8 cellular contexts compared by ENCODE assay signal in genomic region chr22:42444060-42444904, GRCh38. TPM values are rescaled to one million over a fixed set of nuclear protein-coding genes. Genes with fewer than 3 reads are reported as not detected.
DNase-seq lines count a peak whose midpoint lies in the region; ATAC-seq and TF ChIP-seq lines count a peak whose summit lies in the region.

No MANE protein-coding gene starts in this region.

- CTCF ChIA-PET in CD8-positive, alpha-beta T cell (lab: Charles Lee): interaction anchor here (0.6 to 4.5 kb wide), 29 partner anchors 10 to 486 kb away, joined by 3 to 34 read pairs (median 3); partner anchors contain the start of genes NDUFA6, NFAM1 and SEPTIN3

- H3K4me1 Mint-ChIP-seq in CD8-positive, alpha-beta T cell (ENCODE audit: low read depth): peaks cover 22% of the 10 kb centered on the region

- peak overlapping the region; percentile 96 for H2AFZ ChIP-seq in OCI-LY3 (ENCODE audit: low read depth, low read length)

- TF ChIP-seq CTCF in CD8-positive, alpha-beta T cell (IDR thresholded peaks at IDR 0.05): peak; percentile 36
- peak; percentile 89 for TF ChIP-seq CTCF in OCI-LY3 (IDR thresholded peaks at IDR 0.05; ENCODE audit: low read depth, low read length)

- no peaks in the 10 kb centered on the region for H3K79me2 ChIP-seq in OCI-LY3 (ENCODE audit: low read length)

- ATAC-seq in CD8-positive, alpha-beta T cell: peak; percentile 95
- no peak for ATAC-seq in HG03175 (IDR thresholded peaks at IDR 0.05; ENCODE audit: unreplicated experiment)

- H3K9ac ChIP-seq in OCI-LY3 (ENCODE audit: low read length) (peak overlapping the region; percentile 65), mucosa of rectum (ENCODE audit: low read depth in 1 of 2, low read length in 2 of 2) (peak overlapping the region; percentile 34 to 57)

- TF ChIP-seq POLR2A in erythroblast (IDR thresholded peaks at IDR 0.05; ENCODE audit: low read length): no peak

- peak; percentile 58 to 84 (median 73) for DNase-seq in CD8-positive, alpha-beta T cell
- DNase-seq in HPDE6-E6E7 (ENCODE audit: extremely low spot score) (peak; percentile 64), erythroblast (lab: John Stamatoyannopoulos, UW) (peak; percentile 58 to 67)
- DNase-seq in activated T-cell treated with anti-CD3 and anti-CD28 coated beads, Interleukin-2, amount 50 U/mL, for 1 hour: peak; percentile 88
- DNase-seq in stimulated activated CD8-positive, alpha-beta memory T cell treated with anti-CD3 and anti-CD28 coated beads, Interleukin-4, amount 100 ng/mL, for 1 hour (ENCODE audit: low read depth in 2 of 2, low spot score in 1 of 2): peak; percentile 22 to 54

- H3K4me2 ChIP-seq in OCI-LY3 (ENCODE audit: low read length): peak overlapping the region; percentile 86

- peak overlapping the region; percentile 81 for H3K4me3 Mint-ChIP-seq in CD8-positive, alpha-beta T cell

- no peaks in the 10 kb centered on the region for H3K27me3 ChIP-seq in CD8-positive, alpha-beta T cell (ENCODE audit: insufficient read depth, low read length)
- peaks cover 2% of the 10 kb centered on the region; the same call in 1 of the 2 replicates for H3K27me3 ChIP-seq in OCI-LY3 (ENCODE audit: low read depth, low read length)
- H3K27me3 ChIP-seq in mucosa of rectum (ENCODE audit: control insufficient read depth in 2 of 2, insufficient read depth in 2 of 2, low read length in 2 of 2): no peaks in the 10 kb centered on the region

- peaks cover 11% of the 10 kb centered on the region for H3K4me1 ChIP-seq in CD8-positive, alpha-beta T cell (ENCODE audit: insufficient read depth, low read length)
- H3K4me1 ChIP-seq in OCI-LY3 (ENCODE audit: low read length): peaks cover 33% of the 10 kb centered on the region
- H3K4me1 ChIP-seq in mucosa of rectum (ENCODE audit: control insufficient read depth in 2 of 2, insufficient read depth in 2 of 2, low read length in 2 of 2): peaks cover 10 to 15% of the 10 kb centered on the region in 2 donors

- H3K36me3 ChIP-seq in CD8-positive, alpha-beta T cell (ENCODE audit: insufficient read depth, low read length): no peaks in the 10 kb centered on the region
- H3K36me3 ChIP-seq in OCI-LY3 (replicated peaks; ENCODE audit: low read depth, low read length): no peaks in the 10 kb centered on the region
- H3K36me3 ChIP-seq in mucosa of rectum (ENCODE audit: control insufficient read depth in 2 of 2, insufficient read depth in 2 of 2, low read length in 2 of 2): no peaks in the 10 kb centered on the region

- POLR2A ChIA-PET in CD8-positive, alpha-beta T cell (lab: Charles Lee): interaction anchor here (0.6 to 2.6 kb wide), 6 partner anchors 15 to 663 kb away, joined by 3 to 16 read pairs (median 3); partner anchors contain the start of gene NDUFA6

- peak overlapping the region; percentile 47 for H3K4me3 ChIP-seq in CD8-positive, alpha-beta T cell (ENCODE audit: low read depth, low read length)
- H3K4me3 ChIP-seq in OCI-LY3 (ENCODE audit: low read length) (peak overlapping the region; percentile 77), mucosa of rectum (ENCODE audit: low read length in 2 of 2) (peak overlapping the region; percentile 58 to 72)

- H3K27me3 Mint-ChIP-seq in CD8-positive, alpha-beta T cell (ENCODE audit: low read depth): no peaks in the 10 kb centered on the region

- no peaks in the 10 kb centered on the region for H3K9me3 ChIP-seq in CD8-positive, alpha-beta T cell (ENCODE audit: low read length)
- H3K9me3 ChIP-seq in OCI-LY3 (ENCODE audit: insufficient read depth, low read length): no peaks in the 10 kb centered on the region
- H3K9me3 ChIP-seq in mucosa of rectum (ENCODE audit: control insufficient read depth in 2 of 2, low read length in 2 of 2): no peaks in the 10 kb centered on the region

- no peaks in the 10 kb centered on the region for H4K20me1 ChIP-seq in OCI-LY3 (ENCODE audit: insufficient read depth, low read length)

- no peaks in the 10 kb centered on the region for H3K9me3 Mint-ChIP-seq in CD8-positive, alpha-beta T cell

- H3K27ac ChIP-seq in CD8-positive, alpha-beta T cell (ENCODE audit: low read depth, low read length): peak overlapping the region; percentile 38
- H3K27ac ChIP-seq in OCI-LY3 (ENCODE audit: low read length): peak overlapping the region; percentile 31
- peak overlapping the region; percentile 62 to 78 for H3K27ac ChIP-seq in mucosa of rectum (ENCODE audit: low read depth in 2 of 2, low read length in 2 of 2)

- peak overlapping the region; percentile 92 for H3K27ac Mint-ChIP-seq in CD8-positive, alpha-beta T cell

- no peaks in the 10 kb centered on the region for H3K36me3 Mint-ChIP-seq in CD8-positive, alpha-beta T cell

- intact Hi-C loops in CD8-positive, alpha-beta T cell (cut with DNase I, micrococcal nuclease): loop anchor here (2.0 to 5.0 kb wide), 4 partner anchors 353 to 1157 kb away; partner anchors contain the start of genes NDUFA6 (in 2 of the 2), CENPM (in 1 of the 2), RANGAP1 (in 1 of the 2) and SREBF2 (in 1 of the 2)

RNA-seq across cellular contexts. Expression of gene NFAM1, which starts 12.1 kb away (rescaled TPM):
- not detected for total RNA-seq in CD8-positive, alpha-beta T cell

Comparison
In these comparisons a context has a peak if more than half of its experiments do, and no peak if none do; other contexts are left out.
1. DNase-seq: peak in every context shown above with its lines; median percentile 88 in activated T-cell treated with anti-CD3 and anti-CD28 coated beads, Interleukin-2, amount 50 U/mL, for 1 hour; 73 in CD8-positive, alpha-beta T cell; 64 in HPDE6-E6E7; 62 in erythroblast; 38 in stimulated activated CD8-positive, alpha-beta memory T cell treated with anti-CD3 and anti-CD28 coated beads, Interleukin-4, amount 100 ng/mL, for 1 hour.